10 cellular contexts compared by ENCODE assay signal in the genomic region with DNA sequence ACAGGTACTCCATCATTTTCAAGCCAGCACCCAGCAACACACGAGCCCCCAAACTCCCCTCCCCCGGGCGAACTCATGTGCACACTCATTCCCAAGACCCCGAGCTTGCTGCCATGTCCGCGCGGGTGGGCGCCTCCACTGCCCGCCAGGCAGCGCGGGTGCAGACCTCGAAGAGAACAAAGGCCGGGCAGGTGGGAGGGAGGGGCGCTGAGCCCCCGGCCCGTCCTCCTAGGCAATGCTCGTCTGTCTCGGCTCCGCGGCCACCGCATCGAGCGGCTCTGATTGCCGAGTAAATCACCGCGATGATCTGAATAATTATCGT. TPM values are rescaled to one million over a fixed set of nuclear protein-coding genes. Genes with fewer than 3 reads are reported as not detected.
DNase-seq lines count a peak whose midpoint lies in the region; ATAC-seq, FAIRE-seq and TF ChIP-seq lines count a peak whose summit lies in the region.
"Had no signal": no experiment of that assay in that cellular context is flagged by ENCODE, and none has a peak within 500 bp of the region (broad histone marks: within the 10 kb centered on the region; RNA-seq: fewer than 3 reads in every experiment).

No MANE protein-coding gene starts in this region.

- H3K27me3 Mint-ChIP-seq in CD4-positive, CD25-positive, alpha-beta regulatory T cell, result peaks cover 31% of the 10 kb centered on the region
- H3K27me3 Mint-ChIP-seq in astrocyte (ENCODE audit: low read depth, unreplicated experiment), result no peaks in the 10 kb centered on the region
- no peaks in the 10 kb centered on the region for H3K27me3 Mint-ChIP-seq in naive B cell

- no peaks in the 10 kb centered on the region for H4K20me1 ChIP-seq in astrocyte (ENCODE audit: insufficient read depth, low read length)

- H3K27me3 ChIP-seq in CD4-positive, CD25-positive, alpha-beta regulatory T cell (ENCODE audit: control insufficient read depth, insufficient read depth, low read length), result peaks cover 2% of the 10 kb centered on the region
- H3K27me3 ChIP-seq in H7 (ENCODE audit: control insufficient read depth, insufficient read depth, low read length), result peaks cover 55% of the 10 kb centered on the region
- H3K27me3 ChIP-seq in astrocyte (ENCODE audit: insufficient read depth, low read length), result no peaks in the 10 kb centered on the region
- H3K27me3 ChIP-seq in esophagus squamous epithelium, result peaks cover 0 to 76% (median 14%) of the 10 kb centered on the region in 4 donors

- H3K9ac ChIP-seq in astrocyte (ENCODE audit: low read length), result peak overlapping the region; percentile 82

- peaks cover 26% of the 10 kb centered on the region for H3K4me1 ChIP-seq in CD4-positive, CD25-positive, alpha-beta regulatory T cell (ENCODE audit: control insufficient read depth, insufficient read depth, low read length, poor library complexity, severe bottlenecking)
- H3K4me1 ChIP-seq in astrocyte (ENCODE audit: insufficient read depth, low read length), result peaks cover 62% of the 10 kb centered on the region
- peaks cover 17 to 40% (median 37%) of the 10 kb centered on the region in 3 donors for H3K4me1 ChIP-seq in esophagus squamous epithelium

- no peaks in the 10 kb centered on the region for H3K36me3 Mint-ChIP-seq in CD4-positive, CD25-positive, alpha-beta regulatory T cell
- H3K36me3 Mint-ChIP-seq in astrocyte (ENCODE audit: low read depth, unreplicated experiment), result no peaks in the 10 kb centered on the region
- H3K36me3 Mint-ChIP-seq in naive B cell, result no peaks in the 10 kb centered on the region

- peaks cover 2 to 22% (median 14%) of the 10 kb centered on the region in 4 donors for H3K4me1 Mint-ChIP-seq in CD4-positive, CD25-positive, alpha-beta regulatory T cell
- H3K4me1 Mint-ChIP-seq in astrocyte (ENCODE audit: low read depth, unreplicated experiment), result peaks cover 56% of the 10 kb centered on the region
- H3K4me1 Mint-ChIP-seq in naive B cell, result peaks cover 53 to 78% (median 75%) of the 10 kb centered on the region in 3 donors

- H3K4me2 ChIP-seq in astrocyte (ENCODE audit: low read length), result peak overlapping the region; percentile 89

- DNase-seq in CD4-positive, CD25-positive, alpha-beta regulatory T cell, result no peak
- DNase-seq in H7 (peak; percentile 70), astrocyte (ENCODE audit: low read depth) (no peak), naive B cell (no peak), NCI-H1105 (lab: John Stamatoyannopoulos, UW) (no peak), esophagus squamous epithelium (lab: John Stamatoyannopoulos, UW) (no peak), SIG-M5 treated with dmso at 0.1 percent for 504 hours (lab: John Stamatoyannopoulos, UW; ENCODE audit: unreplicated experiment) (no peak)

- no peak for TF ChIP-seq POLR2A in esophagus squamous epithelium (IDR thresholded peaks at IDR 0.05)

- no peak overlapping the region for H3K4me3 ChIP-seq in CD4-positive, CD25-positive, alpha-beta regulatory T cell (ENCODE audit: low read depth, low read length)
- H3K4me3 ChIP-seq in H7 (ENCODE audit: insufficient read depth, low read depth, low read length) (peak overlapping the region; percentile 51; the same call in 1 of the 2 replicates), astrocyte (ENCODE audit: insufficient read depth, low read depth, low read length) (no peak overlapping the region), esophagus squamous epithelium (no peak overlapping the region)
- H3K4me3 ChIP-seq: SK-N-MC had no signal

- intact Hi-C loops in esophagus squamous epithelium (cut with DNase I), result no loop called here

- H3K9me3 ChIP-seq in CD4-positive, CD25-positive, alpha-beta regulatory T cell (ENCODE audit: control insufficient read depth in 2 of 2, low read length in 2 of 2), result no peaks in the 10 kb centered on the region
- H3K9me3 ChIP-seq in astrocyte (ENCODE audit: insufficient read depth, low read depth, low read length), result no peaks in the 10 kb centered on the region
- no peaks in the 10 kb centered on the region for H3K9me3 ChIP-seq in esophagus squamous epithelium

- H3K36me3 ChIP-seq in CD4-positive, CD25-positive, alpha-beta regulatory T cell (ENCODE audit: control insufficient read depth, insufficient read depth, low read length), result no peaks in the 10 kb centered on the region
- H3K36me3 ChIP-seq in H7 (replicated peaks; ENCODE audit: control insufficient read depth, insufficient read depth, low read length) (no peaks in the 10 kb centered on the region), astrocyte (ENCODE audit: insufficient read depth, low read length) (no peaks in the 10 kb centered on the region), esophagus squamous epithelium (no peaks in the 10 kb centered on the region)

- no peak overlapping the region for H2AFZ ChIP-seq in astrocyte (ENCODE audit: low read depth, low read length)

- TF ChIP-seq CTCF in astrocyte (IDR thresholded peaks at IDR 0.05; ENCODE audit: insufficient read depth, low read depth, low read length) (no peak), esophagus squamous epithelium (IDR thresholded peaks at IDR 0.05) (no peak)

- peak overlapping the region in 1 of 3 donors; percentile 72 for H3K27ac Mint-ChIP-seq in CD4-positive, CD25-positive, alpha-beta regulatory T cell
- peak overlapping the region; percentile 99 for H3K27ac Mint-ChIP-seq in astrocyte (ENCODE audit: unreplicated experiment)
- H3K27ac Mint-ChIP-seq in naive B cell, result peak overlapping the region; percentile 94 to 100 (median 98)

- no peaks in the 10 kb centered on the region for H3K9me3 Mint-ChIP-seq in CD4-positive, CD25-positive, alpha-beta regulatory T cell
- H3K9me3 Mint-ChIP-seq in astrocyte (ENCODE audit: unreplicated experiment) (peaks cover 4% of the 10 kb centered on the region), naive B cell (no peaks in the 10 kb centered on the region)

- FAIRE-seq in astrocyte (lab: Jason Lieb, UNC), result no peak

- no peak for ATAC-seq in CD4-positive, CD25-positive, alpha-beta regulatory T cell (ENCODE audit: low read depth in 2 of 2)
- ATAC-seq in naive B cell (ENCODE audit: low read depth in 2 of 2), result no peak
- no peak for ATAC-seq in GM18517 (IDR thresholded peaks at IDR 0.05; ENCODE audit: unreplicated experiment)
- ATAC-seq: HCT116 had no signal

- 20 to 27% methylated on average over 13 to 26 of the region's 27 CpGs for WGBS in esophagus squamous epithelium, 2 donors

- H3K4me3 Mint-ChIP-seq in CD4-positive, CD25-positive, alpha-beta regulatory T cell, result peak overlapping the region; percentile 71 to 96 (median 88)
- H3K4me3 Mint-ChIP-seq in astrocyte (ENCODE audit: unreplicated experiment) (peak overlapping the region; percentile 71), naive B cell (peak overlapping the region; percentile 83 to 100 (median 92))

- no peaks in the 10 kb centered on the region for H3K79me2 ChIP-seq in astrocyte (ENCODE audit: insufficient read depth, low read length)

- H3K27ac ChIP-seq in CD4-positive, CD25-positive, alpha-beta regulatory T cell (ENCODE audit: insufficient read depth, low read length, poor library complexity, severe bottlenecking), result no peak overlapping the region
- no peak overlapping the region for H3K27ac ChIP-seq in astrocyte (ENCODE audit: low read depth, low read length)
- no peak overlapping the region for H3K27ac ChIP-seq in esophagus squamous epithelium
- H3K27ac ChIP-seq: SK-N-MC had no signal

RNA-seq across cellular contexts. Expression of a gene that starts 47.1 kb away (rescaled TPM):
- not detected for total RNA-seq in CD4-positive, CD25-positive, alpha-beta regulatory T cell
- not detected for polyA plus RNA-seq in CD4-positive, CD25-positive, alpha-beta regulatory T cell
- 0.10 and 0.33 TPM in 2 replicates for total RNA-seq in H7 (2014; rRNA removed; shearing (Covaris generic))
- total RNA-seq in astrocyte, result 0.25 and 0.31 TPM in 2 replicates
- polyA plus RNA-seq in naive B cell (ENCODE audit: low read depth in 6 of 6), result not detected
- total RNA-seq in esophagus squamous epithelium, result not detected
